In the genomic region with DNA sequence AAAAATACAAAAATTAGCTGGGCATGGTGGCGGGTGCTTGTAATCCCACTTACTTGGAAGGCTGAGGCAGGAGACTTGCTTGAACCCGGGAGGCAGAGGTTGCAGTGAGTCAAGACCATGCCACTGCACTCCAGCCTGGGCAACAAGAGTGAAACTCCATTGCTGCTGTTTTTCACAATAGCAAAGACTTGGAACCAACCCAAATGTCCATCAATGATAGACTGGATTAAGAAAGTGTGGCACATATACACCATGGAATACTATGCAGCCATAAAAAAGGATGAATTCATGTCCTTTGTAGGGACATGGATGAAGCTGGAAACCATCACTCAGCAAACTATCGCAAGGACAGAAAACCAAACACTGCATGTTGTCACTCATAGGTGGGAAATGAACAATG, we compare ENCODE assay signal across 10 cellular contexts. TPM values are rescaled to one million over a fixed set of nuclear protein-coding genes. Genes with fewer than 3 reads are reported as not detected.
"Had no signal": no experiment of that assay in that cellular context is flagged by ENCODE, and none has a peak within 500 bp of the region (broad histone marks: within the 10 kb centered on the region; RNA-seq: fewer than 3 reads in every experiment).

No MANE protein-coding gene starts in this region.

RNA-seq across cellular contexts. Expression of a gene that starts 41.8 kb away (rescaled TPM):
- total RNA-seq: thoracic aorta, thyroid gland had no signal
- polyA plus RNA-seq: urinary bladder had no signal

RNA-seq across cellular contexts. Expression of a gene that starts 50.3 kb away (rescaled TPM):
- total RNA-seq: stomach, subcutaneous adipose tissue, thoracic aorta, thyroid gland, tibial nerve, transverse colon, upper lobe of right lung, ureter, urinary bladder, vagina had no signal
- polyA plus RNA-seq: urinary bladder had no signal
